Comparison of ENCODE assay signal across 12 cellular contexts in the genomic region with DNA sequence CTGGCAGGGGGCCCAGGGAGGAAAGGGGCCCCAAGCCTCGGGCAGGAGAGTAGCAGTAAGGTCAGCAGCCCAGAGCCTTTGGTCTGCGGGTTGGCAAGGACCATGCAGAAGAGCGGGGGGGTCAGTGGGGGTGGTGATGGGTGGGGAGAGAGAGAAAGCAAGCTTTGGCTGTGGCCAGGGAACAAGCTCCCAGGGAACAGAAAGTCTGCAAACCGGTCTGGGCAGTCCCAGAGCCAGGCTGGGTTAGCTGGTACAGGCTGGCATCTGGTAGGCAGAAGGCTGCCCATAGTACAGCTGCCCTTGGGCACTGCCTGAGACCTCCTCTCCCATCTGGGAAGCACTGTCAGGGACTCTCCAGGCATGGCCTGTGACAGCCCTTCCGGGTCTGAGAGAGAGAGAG. TPM values are rescaled to one million over a fixed set of nuclear protein-coding genes. Genes with fewer than 3 reads are reported as not detected.
DNase-seq lines count a peak whose midpoint lies in the region; ATAC-seq and TF ChIP-seq lines count a peak whose summit lies in the region.
"Had no signal": no experiment of that assay in that cellular context is flagged by ENCODE, and none has a peak within 500 bp of the region (broad histone marks: within the 10 kb centered on the region; RNA-seq: fewer than 3 reads in every experiment).

No MANE protein-coding gene starts in this region.

- DNase-seq in EL: peak; percentile 37
- DNase-seq in adipocyte (ENCODE audit: low read depth): peak; percentile 35
- DNase-seq in heart right ventricle: peak; percentile 46 to 59
- no peak for DNase-seq in GM13977 (ENCODE audit: low spot score)
- DNase-seq in WERI-Rb-1: no peak
- no peak for DNase-seq in cerebellar nuclear complex (lab: John Stamatoyannopoulos, UW)
- DNase-seq: Caco-2, kidney glomerular epithelial cell, NCI-H2227 treated with DMSO at 0.1 percent for 48 hours, T-helper 1 cell had no signal

- TF ChIP-seq CTCF in heart right ventricle (IDR thresholded peaks at IDR 0.05): no peak
- no peak for TF ChIP-seq CTCF in parathyroid adenoma (IDR thresholded peaks at IDR 0.05)
- TF ChIP-seq CTCF in GM13977 (IDR thresholded peaks at IDR 0.05; ENCODE audit: extremely low read depth, insufficient read depth, missing control alignments): no peak
- no peak for TF ChIP-seq CTCF in WERI-Rb-1 (IDR thresholded peaks at IDR 0.05; ENCODE audit: low read depth, low read length)

- H3K9me3 ChIP-seq in adipocyte (ENCODE audit: control insufficient read depth, low read length) (no peaks in the 10 kb centered on the region), heart right ventricle (no peaks in the 10 kb centered on the region), parathyroid adenoma (ENCODE audit: control insufficient read depth, low read length) (no peaks in the 10 kb centered on the region), WERI-Rb-1 (ENCODE audit: severe bottlenecking) (no peaks in the 10 kb centered on the region)
- H3K9me3 ChIP-seq: Caco-2 had no signal

- H3K27me3 ChIP-seq in adipocyte (replicated peaks; ENCODE audit: control insufficient read depth, insufficient read depth, low read length) (peaks cover 5% of the 10 kb centered on the region), heart right ventricle (peaks cover 0 to 7% (median 0%) of the 10 kb centered on the region in 7 donors), parathyroid adenoma (ENCODE audit: control insufficient read depth, insufficient read depth, low read length) (no peaks in the 10 kb centered on the region), WERI-Rb-1 (ENCODE audit: insufficient read depth, low read depth, severe bottlenecking) (no peaks in the 10 kb centered on the region)

- peaks cover 30% of the 10 kb centered on the region for H3K4me1 ChIP-seq in adipocyte (ENCODE audit: control insufficient read depth, insufficient read depth, low read length)
- H3K4me1 ChIP-seq in heart right ventricle: peaks cover 0 to 27% (median 14%) of the 10 kb centered on the region in 9 donors
- peaks cover 23% of the 10 kb centered on the region for H3K4me1 ChIP-seq in parathyroid adenoma

- H3K79me2 ChIP-seq in parathyroid adenoma: no peaks in the 10 kb centered on the region

- in situ Hi-C loops in GM13977 (cut with MboI; ENCODE audit: low pct_unique_long_range_greater_than_20kb, low sequenced_read_pairs, unreplicated experiment): no loop called here

- peak; percentile 67 to 93 (median 76) for ATAC-seq in heart right ventricle
- no peak for ATAC-seq in HG03280 (IDR thresholded peaks at IDR 0.05; ENCODE audit: unreplicated experiment)

- H3K36me3 ChIP-seq in adipocyte (ENCODE audit: control insufficient read depth, insufficient read depth, low read length, severe bottlenecking) (no peaks in the 10 kb centered on the region), heart right ventricle (no peaks in the 10 kb centered on the region), parathyroid adenoma (ENCODE audit: control insufficient read depth, insufficient read depth, low read length) (no peaks in the 10 kb centered on the region), WERI-Rb-1 (no peaks in the 10 kb centered on the region)

- peak overlapping the region; percentile 41 for H3K4me2 ChIP-seq in parathyroid adenoma (ENCODE audit: low read length)

- WGBS in heart right ventricle, 2 donors: 34 to 45% methylated on average over 5 of the region's 5 CpGs

- H2AFZ ChIP-seq in parathyroid adenoma: peak overlapping the region; percentile 70

- intact Hi-C loops in heart right ventricle (cut with DNase I): no loop called here

- peak overlapping the region; percentile 24 for H3K4me3 ChIP-seq in adipocyte (ENCODE audit: low read length)
- H3K4me3 ChIP-seq in heart right ventricle: no peak overlapping the region
- H3K4me3 ChIP-seq in parathyroid adenoma (ENCODE audit: low read depth, low read length): peak overlapping the region; percentile 1
- H3K4me3 ChIP-seq in WERI-Rb-1 (ENCODE audit: low read depth, low read length): no peak overlapping the region

- H3K27ac ChIP-seq in heart right ventricle: peak overlapping the region in 4 of 10 donors; percentile 21 to 64 (median 49)
- peak overlapping the region; percentile 96 for H3K27ac ChIP-seq in parathyroid adenoma
- no peak overlapping the region for H3K27ac ChIP-seq in WERI-Rb-1

- no peak overlapping the region for H3K9ac ChIP-seq in adipocyte (ENCODE audit: low read length)
- no peak overlapping the region for H3K9ac ChIP-seq in parathyroid adenoma

RNA-seq across cellular contexts. Expression of a gene that starts 10.5 kb away (rescaled TPM):
- total RNA-seq in heart right ventricle: 10 to 100 TPM in 2 of 10 donors, 1 to 10 TPM in 8; 2.4 to 15.2 (median 4.7) TPM
- polyA plus RNA-seq in heart right ventricle: 1 to 10 TPM in 1 of 2 donors, under 1 TPM in 1; 0.20 to 3.4 TPM

Comparison
In these comparisons a context has a peak if more than half of its experiments do, and no peak if none do; other contexts are left out.
1. DNase-seq: peak in EL (single experiment), adipocyte (single experiment) and heart right ventricle (2 of 2); none in GM13977 (single experiment), WERI-Rb-1 (single experiment) and cerebellar nuclear complex (0 of 2).
2. H3K4me3 ChIP-seq: peak in adipocyte (single experiment) and parathyroid adenoma (single experiment); none in heart right ventricle (0 of 10) and WERI-Rb-1 (single experiment).